1 cellular context compared by ENCODE assay signal in genomic region chr17:81552244-81553017, GRCh38.
TF ChIP-seq lines count a peak whose summit lies in the region.

FAAP100 (minus strand) TSS chr17:81552353; CDS start chr17:81552330, 23 bp downstream.

TF ChIP-seq in HepG2, 621 proteins besides CTCF, POLR2A, EP300 and RAD21 (continued from another document and continues in another):
- no peak; the same call in 1 of the 2 replicates for TF ChIP-seq TERF1 (CRISPR knock-in tag; IDR thresholded peaks at IDR 0.05)
- no peak for TF ChIP-seq FOSL1 (CRISPR knock-in tag; IDR thresholded peaks at IDR 0.05; ENCODE audit: borderline replicate concordance)
- no peak for TF ChIP-seq MED8 (CRISPR knock-in tag; IDR thresholded peaks at IDR 0.05; ENCODE audit: insufficient replicate concordance)
- no peak for TF ChIP-seq CC2D1A (CRISPR knock-in tag; IDR thresholded peaks at IDR 0.05)
- no peak for TF ChIP-seq TBX3 (IDR thresholded peaks at IDR 0.05; ENCODE audit: borderline replicate concordance)
- TF ChIP-seq IRX3 (CRISPR knock-in tag; IDR thresholded peaks at IDR 0.05; ENCODE audit: borderline replicate concordance, low read depth) = peak; percentile 75
- TF ChIP-seq ZNF761 (CRISPR knock-in tag; conservative IDR thresholded peaks at IDR 0.05) = peak; percentile 47; the same call in 1 of the 2 replicates
- TF ChIP-seq HCFC1 (IDR thresholded peaks at IDR 0.05; ENCODE audit: low read depth, low read length) = peak; percentile 42
- TF ChIP-seq HBP1 (CRISPR knock-in tag; IDR thresholded peaks at IDR 0.05; ENCODE audit: low read depth) = peak; percentile 65
- no peak for TF ChIP-seq IKZF1 (IDR thresholded peaks at IDR 0.05)
- no peak; the same call in 1 of the 2 replicates for TF ChIP-seq FOXA3 (CRISPR knock-in tag; IDR thresholded peaks at IDR 0.05)
- TF ChIP-seq ZMAT5 (CRISPR knock-in tag; IDR thresholded peaks at IDR 0.05; ENCODE audit: borderline replicate concordance, low read depth) = no peak
- TF ChIP-seq ZNF766 (CRISPR knock-in tag; IDR thresholded peaks at IDR 0.05; ENCODE audit: borderline replicate concordance) = peak; percentile 85; the same call in 1 of the 2 replicates
- TF ChIP-seq KIAA2018 (CRISPR knock-in tag; IDR thresholded peaks at IDR 0.05; ENCODE audit: borderline replicate concordance) = no peak
- TF ChIP-seq ZNF281 (CRISPR knock-in tag; IDR thresholded peaks at IDR 0.05; ENCODE audit: borderline replicate concordance) = no peak
- peak; percentile 82 for TF ChIP-seq DNMT1 (CRISPR knock-in tag; IDR thresholded peaks at IDR 0.05)
- TF ChIP-seq ZNF652 (CRISPR knock-in tag; IDR thresholded peaks at IDR 0.05; ENCODE audit: borderline replicate concordance, low read depth) = no peak
- no peak for TF ChIP-seq ZBTB21 (CRISPR knock-in tag; IDR thresholded peaks at IDR 0.05)
- TF ChIP-seq ZNF30 (CRISPR knock-in tag; IDR thresholded peaks at IDR 0.05) = no peak
- TF ChIP-seq GZF1 (CRISPR knock-in tag; IDR thresholded peaks at IDR 0.05) = 0 out of 2 replicates have a peak, but pooled peaks have one; percentile 19
- TF ChIP-seq PAF1 (CRISPR knock-in tag; IDR thresholded peaks at IDR 0.05) = no peak
- no peak for TF ChIP-seq ZNF710 (CRISPR knock-in tag; IDR thresholded peaks at IDR 0.05; ENCODE audit: borderline replicate concordance)
- TF ChIP-seq EZH2 (conservative IDR thresholded peaks at IDR 0.05; ENCODE audit: low read depth, low read length) = no peak
- peak; percentile 67 for TF ChIP-seq TMF1 (CRISPR knock-in tag; IDR thresholded peaks at IDR 0.05; ENCODE audit: low read depth)
- TF ChIP-seq ZNF619 (CRISPR knock-in tag; IDR thresholded peaks at IDR 0.05) = no peak
- TF ChIP-seq NFE2L1 (CRISPR knock-in tag; IDR thresholded peaks at IDR 0.05; ENCODE audit: borderline replicate concordance) = no peak
- no peak; the same call in 1 of the 2 replicates for TF ChIP-seq ZSCAN5A (CRISPR knock-in tag; IDR thresholded peaks at IDR 0.05; ENCODE audit: borderline replicate concordance)
- TF ChIP-seq TCF7 (IDR thresholded peaks at IDR 0.05; ENCODE audit: low read depth) = no peak
- peak; percentile 91; the same call in 1 of the 2 replicates for TF ChIP-seq YEATS4 (CRISPR knock-in tag; IDR thresholded peaks at IDR 0.05; ENCODE audit: borderline replicate concordance)
- TF ChIP-seq PLRG1 (conservative IDR thresholded peaks at IDR 0.05) = no peak
- peak; percentile 41; the same call in 1 of the 2 replicates for TF ChIP-seq TIGD3 (CRISPR knock-in tag; IDR thresholded peaks at IDR 0.05; ENCODE audit: borderline replicate concordance)
- no peak; the same call in 1 of the 2 replicates for TF ChIP-seq ZIK1 (CRISPR knock-in tag; IDR thresholded peaks at IDR 0.05; ENCODE audit: borderline replicate concordance, low read depth)
- TF ChIP-seq SP4 (CRISPR knock-in tag; IDR thresholded peaks at IDR 0.05) = peak; percentile 76
- peak; percentile 89 for TF ChIP-seq ZBTB14 (CRISPR knock-in tag; IDR thresholded peaks at IDR 0.05)
- TF ChIP-seq SNRNP70 (IDR thresholded peaks at IDR 0.05; ENCODE audit: low read depth, low read length) = no peak
- peak; percentile 86 for TF ChIP-seq PHF20 (CRISPR knock-in tag; IDR thresholded peaks at IDR 0.05)
- no peak for TF ChIP-seq FOXJ3 (CRISPR knock-in tag; IDR thresholded peaks at IDR 0.05; ENCODE audit: borderline replicate concordance)
- TF ChIP-seq NCOA5 (CRISPR knock-in tag; IDR thresholded peaks at IDR 0.05) = no peak
- peak; percentile 41; the same call in 1 of the 2 replicates for TF ChIP-seq ZNF468 (CRISPR knock-in tag; IDR thresholded peaks at IDR 0.05)
- TF ChIP-seq SATB2 (CRISPR knock-in tag; IDR thresholded peaks at IDR 0.05) = peak; percentile 73; the same call in 1 of the 2 replicates
- TF ChIP-seq ZNF598 (CRISPR knock-in tag; IDR thresholded peaks at IDR 0.05; ENCODE audit: borderline replicate concordance) = 0 out of 2 replicates have a peak, but pooled peaks have one; percentile 16
- TF ChIP-seq ZNF101 (CRISPR knock-in tag; IDR thresholded peaks at IDR 0.05; ENCODE audit: borderline replicate concordance, low read depth) = no peak
- 0 out of 2 replicates have a peak, but pooled peaks have one; percentile 38 for TF ChIP-seq TP53 (CRISPR knock-in tag; conservative IDR thresholded peaks at IDR 0.05)
- no peak for TF ChIP-seq CEBPB (IDR thresholded peaks at IDR 0.05; ENCODE audit: borderline replicate concordance, low read depth, low read length)
